Comparison of ENCODE assay signal across 8 cellular contexts in genomic region chr2:238289574-238289973, GRCh38. TPM values are rescaled to one million over a fixed set of nuclear protein-coding genes. Genes with fewer than 3 reads are reported as not detected.
DNase-seq lines count a peak whose midpoint lies in the region; ATAC-seq, FAIRE-seq and TF ChIP-seq lines count a peak whose summit lies in the region.

No MANE protein-coding gene starts in this region.

- peak overlapping the region; percentile 98 for H3K27ac Mint-ChIP-seq in central memory CD8-positive, alpha-beta T cell (ENCODE audit: low read depth)

- no peak for TF ChIP-seq CTCF in A549 (IDR thresholded peaks at IDR 0.05)

- H3K9me3 Mint-ChIP-seq in central memory CD8-positive, alpha-beta T cell, result no peaks in the 10 kb centered on the region

- H3K4me1 ChIP-seq in A549 (peaks cover 69% of the 10 kb centered on the region), HUES6 (ENCODE audit: control insufficient read depth, insufficient read depth, low read length) (peaks cover 39% of the 10 kb centered on the region), muscle layer of duodenum (ENCODE audit: control insufficient read depth in 1 of 2, insufficient read depth in 2 of 2, low read length in 2 of 2) (peaks cover 26 to 35% of the 10 kb centered on the region in 2 donors)

- H3K27me3 Mint-ChIP-seq in central memory CD8-positive, alpha-beta T cell, result no peaks in the 10 kb centered on the region

- H3K4me3 Mint-ChIP-seq in central memory CD8-positive, alpha-beta T cell, result peak overlapping the region; percentile 85

- peak overlapping the region; percentile 92 for H3K4me2 ChIP-seq in A549

- peaks cover 19% of the 10 kb centered on the region for H3K36me3 Mint-ChIP-seq in central memory CD8-positive, alpha-beta T cell (ENCODE audit: insufficient read depth)

- POLR2A ChIA-PET in A549 (lab: Yijun Ruan, JAX), result interaction anchor here (0.5 to 1.0 kb wide), 2 partner anchors 11 to 163 kb away, joined by 3 to 4 read pairs; no protein-coding TSS in a partner anchor

- H3K27ac ChIP-seq in A549 (peak overlapping the region; percentile 90 to 95), HUES6 (ENCODE audit: low read depth, low read length) (no peak overlapping the region), muscle layer of duodenum (ENCODE audit: low read length) (peak overlapping the region; percentile 83)

- peak overlapping the region; percentile 37 for H3K9ac ChIP-seq in HUES6 (ENCODE audit: low read length)

- H3K27me3 ChIP-seq in HUES6 (ENCODE audit: control insufficient read depth, insufficient read depth, low read length) (peaks cover 9% of the 10 kb centered on the region), muscle layer of duodenum (ENCODE audit: low read depth, low read length) (no peaks in the 10 kb centered on the region)

- no peak for TF ChIP-seq POLR2A in A549 (IDR thresholded peaks at IDR 0.05; ENCODE audit: low read length)

- no peaks in the 10 kb centered on the region for H3K9me3 ChIP-seq in A549
- no peaks in the 10 kb centered on the region for H3K9me3 ChIP-seq in HUES6 (ENCODE audit: control insufficient read depth, insufficient read depth, low read depth, low read length)
- no peaks in the 10 kb centered on the region for H3K9me3 ChIP-seq in muscle layer of duodenum (ENCODE audit: control insufficient read depth in 1 of 2, low read length in 2 of 2)

- FAIRE-seq in A549 (lab: Jason Lieb, UNC), result no peak

- H3K4me3 ChIP-seq in A549, result peak overlapping the region; percentile 67
- peak overlapping the region; percentile 66 for H3K4me3 ChIP-seq in HUES6 (ENCODE audit: low read depth, low read length)
- H3K4me3 ChIP-seq in muscle layer of duodenum (ENCODE audit: low read depth in 1 of 2, low read length in 2 of 2), result peak overlapping the region; percentile 60 to 82

- peaks cover 38% of the 10 kb centered on the region for H3K4me1 Mint-ChIP-seq in central memory CD8-positive, alpha-beta T cell

- no peak for TF ChIP-seq EP300 in A549 (IDR thresholded peaks at IDR 0.05)

- WGBS in A549 (ENCODE audit: missing lambda C conversion rate), result 16% methylated on average over 13 of the region's 13 CpGs

- no peak; a peak in 1 of 6 replicates for ATAC-seq in A549
- no peak for ATAC-seq in central memory CD8-positive, alpha-beta T cell (replicated peaks; ENCODE audit: extremely low read depth, poor library complexity, severe bottlenecking)
- no peak for ATAC-seq in HG03095 (IDR thresholded peaks at IDR 0.05; ENCODE audit: unreplicated experiment)
- no peak for ATAC-seq in HG02623 (IDR thresholded peaks at IDR 0.05; ENCODE audit: unreplicated experiment)

- DNase-seq in A549 (ENCODE audit: low read depth in 1 of 2, low spot score in 1 of 2) (no peak), C1 segment of cervical spinal cord (lab: John Stamatoyannopoulos, UW) (no peak), EL (no peak)
- no peak for DNase-seq in central memory CD8-positive, alpha-beta T cell (ENCODE audit: low spot score in 2 of 2)

- TF ChIP-seq RAD21 in A549 (conservative IDR thresholded peaks at IDR 0.05 in 1 of 2, IDR thresholded peaks at IDR 0.05 in 1 of 2), result no peak

- CTCF ChIA-PET in A549 (lab: Yijun Ruan, JAX), result interaction anchor here (1.1 to 22.7 kb wide), 11 partner anchors 9 to 94 kb away, joined by 3 to 351 read pairs (median 4); no protein-coding TSS in a partner anchor

- H3K36me3 ChIP-seq in HUES6 (ENCODE audit: control insufficient read depth, insufficient read depth, low read length) (no peaks in the 10 kb centered on the region), muscle layer of duodenum (ENCODE audit: control insufficient read depth in 1 of 2, insufficient read depth in 2 of 2, low read length in 2 of 2) (peaks cover 0 to 14% of the 10 kb centered on the region in 2 donors)

TF ChIP-seq in A549, 52 proteins besides CTCF, POLR2A, EP300 and RAD21:
- TF ChIP-seq TP53 (CRISPR knock-in tag; IDR thresholded peaks at IDR 0.05) (peak; percentile 53; the same call in 1 of the 2 replicates), KDM5A (IDR thresholded peaks at IDR 0.05) (no peak), JUN (IDR thresholded peaks at IDR 0.05) (no peak), FOSB (CRISPR knock-in tag; IDR thresholded peaks at IDR 0.05) (peak; percentile 94), RARB (CRISPR knock-in tag; IDR thresholded peaks at IDR 0.05) (0 out of 2 replicates have a peak, but pooled peaks have one; percentile 25), HOXA7 (CRISPR knock-in tag; IDR thresholded peaks at IDR 0.05) (peak; percentile 82; the same call in 1 of the 2 replicates), EHF (CRISPR knock-in tag; IDR thresholded peaks at IDR 0.05) (peak; percentile 81)
- TF ChIP-seq, protein P1, sequence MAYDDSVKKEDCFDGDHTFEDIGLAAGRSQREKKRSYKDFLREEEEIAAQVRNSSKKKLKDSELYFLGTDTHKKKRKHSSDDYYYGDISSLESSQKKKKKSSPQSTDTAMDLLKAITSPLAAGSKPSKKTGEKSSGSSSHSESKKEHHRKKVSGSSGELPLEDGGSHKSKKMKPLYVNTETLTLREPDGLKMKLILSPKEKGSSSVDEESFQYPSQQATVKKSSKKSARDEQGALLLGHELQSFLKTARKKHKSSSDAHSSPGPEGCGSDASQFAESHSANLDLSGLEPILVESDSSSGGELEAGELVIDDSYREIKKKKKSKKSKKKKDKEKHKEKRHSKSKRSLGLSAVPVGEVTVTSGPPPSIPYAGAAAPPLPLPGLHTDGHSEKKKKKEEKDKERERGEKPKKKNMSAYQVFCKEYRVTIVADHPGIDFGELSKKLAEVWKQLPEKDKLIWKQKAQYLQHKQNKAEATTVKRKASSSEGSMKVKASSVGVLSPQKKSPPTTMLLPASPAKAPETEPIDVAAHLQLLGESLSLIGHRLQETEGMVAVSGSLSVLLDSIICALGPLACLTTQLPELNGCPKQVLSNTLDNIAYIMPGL (CRISPR knock-in tag; IDR thresholded peaks at IDR 0.05; ENCODE audit: borderline replicate concordance), result peak; percentile 55; the same call in 1 of the 2 replicates

RNA-seq across cellular contexts. Expression of gene PER2, which starts 1.2 kb away (rescaled TPM):
- polyA plus RNA-seq in A549 (2011; rRNA removed), result 8.5 and 14.4 TPM in 2 replicates
- 3.6 and 4.8 TPM in 2 replicates for polyA plus RNA-seq in A549 (2012; cell fraction: cytosol; rRNA removed)
- polyA plus RNA-seq in A549 (2012; cell fraction: nucleus; rRNA removed), result 13.6 and 17.0 TPM in 2 replicates
- polyA plus RNA-seq in A549 (2017; fragmentation: RNase III; extraction: RNeasy Plus Mini Kit Qiagen cat#74134 plus additional on column Dnase treatment), result 3.4 to 4.2 TPM (median 3.6 TPM) in 3 replicates
- 48.9 and 52.8 TPM in 2 replicates for polyA minus RNA-seq in A549 (2011; rRNA and poly(A)+ RNA removed)

RNA-seq across cellular contexts. Expression of gene TRAF3IP1, which starts 30.7 kb away (rescaled TPM):
- polyA plus RNA-seq in A549 (2011; rRNA removed) (10.6 and 10.9 TPM in 2 replicates), A549 (2017; fragmentation: RNase III; extraction: RNeasy Plus Mini Kit Qiagen cat#74134 plus additional on column Dnase treatment) (19.1 to 20.2 TPM (median 19.2 TPM) in 3 replicates)
- polyA plus RNA-seq in A549 (2012; cell fraction: cytosol; rRNA removed), result 10.9 and 12.1 TPM in 2 replicates
- 9.5 and 9.6 TPM in 2 replicates for polyA plus RNA-seq in A549 (2012; cell fraction: nucleus; rRNA removed)
- polyA minus RNA-seq in A549 (2011; rRNA and poly(A)+ RNA removed), result 8.8 and 12.3 TPM in 2 replicates

RNA-seq across cellular contexts. Expression of gene HES6, which starts 49.7 kb away (rescaled TPM):
- polyA plus RNA-seq in A549 (2011; rRNA removed) (5.2 and 5.4 TPM in 2 replicates), A549 (2017; fragmentation: RNase III; extraction: RNeasy Plus Mini Kit Qiagen cat#74134 plus additional on column Dnase treatment) (6.1 to 7.5 TPM (median 7.3 TPM) in 3 replicates)
- polyA plus RNA-seq in A549 (2012; cell fraction: cytosol; rRNA removed), result 12.4 and 18.3 TPM in 2 replicates
- 32.5 and 39.1 TPM in 2 replicates for polyA plus RNA-seq in A549 (2012; cell fraction: nucleus; rRNA removed)
- polyA minus RNA-seq in A549 (2011; rRNA and poly(A)+ RNA removed), result 1.0 and 1.7 TPM in 2 replicates
